Comparison of ENCODE assay signal across 8 cellular contexts in the genomic region with DNA sequence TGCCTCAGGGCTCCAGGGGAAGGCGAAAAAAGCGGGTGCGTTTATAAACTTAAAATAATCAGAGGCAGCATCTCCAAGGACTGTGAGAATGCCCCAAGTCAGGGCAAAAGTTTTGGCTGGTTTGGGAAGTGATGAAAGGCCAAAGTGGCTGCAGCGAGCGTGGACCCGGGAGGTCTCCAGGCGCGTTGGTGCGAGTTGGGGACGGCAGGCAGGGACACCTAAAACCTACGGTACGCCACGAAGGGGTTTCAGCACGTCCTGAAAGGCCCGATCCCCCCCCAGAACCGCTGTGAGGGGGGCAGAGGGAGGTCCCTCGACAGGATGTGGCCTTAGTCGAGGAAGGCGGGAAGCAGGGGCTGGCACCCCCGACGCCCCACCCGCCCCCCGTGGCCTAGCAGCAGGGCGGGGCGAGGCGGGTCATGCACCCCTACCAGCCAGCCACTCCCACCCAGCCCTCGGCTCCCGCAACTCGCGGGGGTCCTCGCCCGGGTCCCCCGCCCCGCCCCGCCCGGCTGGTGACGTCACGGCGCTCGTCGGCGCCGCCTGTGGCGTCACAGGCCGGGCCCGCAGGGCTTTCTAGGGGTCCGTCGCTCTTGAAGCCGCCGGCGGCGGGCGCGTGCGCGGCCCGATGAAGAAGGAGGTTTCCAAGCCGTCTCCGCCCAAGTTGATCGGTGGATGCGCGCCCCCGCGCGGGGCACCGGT. TPM values are rescaled to one million over a fixed set of nuclear protein-coding genes. Genes with fewer than 3 reads are reported as not detected.
A peak's percentile ranks its signal among the peaks of the same experiment; 100 is the strongest.
DNase-seq lines count a peak whose midpoint lies in the region; ATAC-seq, FAIRE-seq and TF ChIP-seq lines count a peak whose summit lies in the region.

A gene with protein sequence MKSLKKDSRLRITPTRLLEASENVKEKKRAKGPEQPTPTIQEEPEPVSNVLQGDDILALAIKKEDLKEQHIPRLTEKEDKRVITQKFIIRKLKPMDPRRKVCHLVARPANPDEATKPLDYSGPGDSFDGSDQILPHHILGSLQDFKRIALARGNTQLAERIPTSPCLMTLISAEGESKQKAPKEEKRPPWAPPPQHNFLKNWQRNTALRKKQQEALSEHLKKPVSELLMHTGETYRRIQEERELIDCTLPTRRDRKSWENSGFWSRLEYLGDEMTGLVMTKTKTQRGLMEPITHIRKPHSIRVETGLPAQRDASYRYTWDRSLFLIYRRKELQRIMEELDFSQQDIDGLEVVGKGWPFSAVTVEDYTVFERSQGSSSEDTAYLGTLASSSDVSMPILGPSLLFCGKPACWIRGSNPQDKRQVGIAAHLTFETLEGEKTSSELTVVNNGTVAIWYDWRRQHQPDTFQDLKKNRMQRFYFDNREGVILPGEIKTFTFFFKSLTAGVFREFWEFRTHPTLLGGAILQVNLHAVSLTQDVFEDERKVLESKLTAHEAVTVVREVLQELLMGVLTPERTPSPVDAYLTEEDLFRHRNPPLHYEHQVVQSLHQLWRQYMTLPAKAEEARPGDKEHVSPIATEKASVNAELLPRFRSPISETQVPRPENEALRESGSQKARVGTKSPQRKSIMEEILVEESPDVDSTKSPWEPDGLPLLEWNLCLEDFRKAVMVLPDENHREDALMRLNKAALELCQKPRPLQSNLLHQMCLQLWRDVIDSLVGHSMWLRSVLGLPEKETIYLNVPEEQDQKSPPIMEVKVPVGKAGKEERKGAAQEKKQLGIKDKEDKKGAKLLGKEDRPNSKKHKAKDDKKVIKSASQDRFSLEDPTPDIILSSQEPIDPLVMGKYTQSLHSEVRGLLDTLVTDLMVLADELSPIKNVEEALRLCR (plus strand): TSS at position 569 of the 702 bp plus-strand sequence. CDS start 236 bp downstream, outside the sequence.

- peak within 1 kb of the TSS; percentile 44 to 51 for H3K9ac ChIP-seq in colonic mucosa (ENCODE audit: low read depth in 2 of 2, low read length in 2 of 2)

- TF ChIP-seq CTCF in colonic mucosa (IDR thresholded peaks at IDR 0.05) (no peak), D721Med (IDR thresholded peaks at IDR 0.05; ENCODE audit: insufficient read depth, missing control alignments) (no peak)

- no peaks in the 10 kb centered on the region for H3K36me3 ChIP-seq in colonic mucosa

- peak within 1 kb of the TSS; percentile 94 for H3K4me3 Mint-ChIP-seq in activated CD4-positive, alpha-beta T cell treated with anti-CD3 and anti-CD28 coated beads, Interleukin-2, amount 10 ng/mL, durations not matched to agents 24 days and 14 days

- ATAC-seq in GM18502 (IDR thresholded peaks at IDR 0.05; ENCODE audit: poor library complexity, unreplicated experiment) (peak; percentile 57), left colon (peak; percentile 63)

- H3K27ac ChIP-seq in colonic mucosa = peak within 1 kb of the TSS; percentile 25

- no peaks in the 10 kb centered on the region for H3K36me3 Mint-ChIP-seq in activated CD4-positive, alpha-beta T cell treated with anti-CD3 and anti-CD28 coated beads, Interleukin-2, amount 10 ng/mL, durations not matched to agents 24 days and 14 days (ENCODE audit: low read depth)

- peak within 1 kb of the TSS; percentile 54 for H3K4me3 ChIP-seq in colonic mucosa

- no peaks in the 10 kb centered on the region for H3K27me3 ChIP-seq in colonic mucosa

- H3K9me3 Mint-ChIP-seq in activated CD4-positive, alpha-beta T cell treated with anti-CD3 and anti-CD28 coated beads, Interleukin-2, amount 10 ng/mL, durations not matched to agents 24 days and 14 days = no peaks in the 10 kb centered on the region

- H3K9me3 ChIP-seq in colonic mucosa = no peaks in the 10 kb centered on the region

- intact Hi-C loops in activated CD4-positive, alpha-beta T cell treated with anti-CD3 and anti-CD28 coated beads, Interleukin-2, amount 10 ng/mL, durations not matched to agents 24 days and 14 days (cut with micrococcal nuclease) = loop anchor here (2.0 kb wide), 1 partner anchor 29 kb away; the partner anchor contains the start of gene RSAD1
- intact Hi-C loops in colonic mucosa (cut with DNase I) (no loop called here), left colon (cut with DNase I, micrococcal nuclease) (no loop called here)

- H3K27me3 Mint-ChIP-seq in activated CD4-positive, alpha-beta T cell treated with anti-CD3 and anti-CD28 coated beads, Interleukin-2, amount 10 ng/mL, durations not matched to agents 24 days and 14 days = no peaks in the 10 kb centered on the region

- H3K4me1 Mint-ChIP-seq in activated CD4-positive, alpha-beta T cell treated with anti-CD3 and anti-CD28 coated beads, Interleukin-2, amount 10 ng/mL, durations not matched to agents 24 days and 14 days = peaks cover 55% of the 10 kb centered on the region

- DNase-seq in NCI-H1105 (lab: John Stamatoyannopoulos, UW) (peak; percentile 49), colonic mucosa (peak; percentile 87), left colon (peak; percentile 84 to 92), D721Med (ENCODE audit: insufficient read length, low spot score) (no peak), COLO829 (ENCODE audit: low spot score) (no peak)
- peak; percentile 95 for DNase-seq in activated CD4-positive, alpha-beta T cell treated with anti-CD3 and anti-CD28 coated beads, Interleukin-2, amount 10 ng/mL, durations not matched to agents 24 days and 14 days
- DNase-seq in stimulated activated CD4-positive, alpha-beta T cell treated with anti-CD3 and anti-CD28 coated beads, Interleukin-1b, Interleukin-23, amount 100 ng/mL, for 24 hours (ENCODE audit: low read depth in 4 of 4, low spot score in 1 of 4) = peak; percentile 33 to 70 (median 57)

- H3K4me1 ChIP-seq in colonic mucosa = no peaks in the 10 kb centered on the region

- H3K27ac Mint-ChIP-seq in activated CD4-positive, alpha-beta T cell treated with anti-CD3 and anti-CD28 coated beads, Interleukin-2, amount 10 ng/mL, durations not matched to agents 24 days and 14 days = peak within 1 kb of the TSS; percentile 91

- no peak for FAIRE-seq in D721Med (lab: Jason Lieb, UNC)

RNA-seq across cellular contexts. Expression of the gene that starts here (rescaled TPM):
- 3.5 TPM in 2 replicates for total RNA-seq in activated CD4-positive, alpha-beta T cell treated with anti-CD3 and anti-CD28 coated beads, Interleukin-2, amount 10 ng/mL, durations not matched to agents 24 days and 14 days
- total RNA-seq in colonic mucosa (1 to 10 TPM in 1 of 2 donors, under 1 TPM in 1; 0.56 to 2.8 TPM), left colon (1 to 10 TPM; 2.1 to 2.8 TPM)

Comparison
In these comparisons a context has a peak if more than half of its experiments do, and no peak if none do; other contexts are left out.
1. DNase-seq: peak in NCI-H1105 (single experiment), activated CD4-positive, alpha-beta T cell treated with anti-CD3 and anti-CD28 coated beads, Interleukin-2, amount 10 ng/mL, durations not matched to agents 24 days and 14 days (single experiment), colonic mucosa (single experiment), left colon (2 of 2) and stimulated activated CD4-positive, alpha-beta T cell treated with anti-CD3 and anti-CD28 coated beads, Interleukin-1b, Interleukin-23, amount 100 ng/mL, for 24 hours (4 of 4); none in D721Med (single experiment) and COLO829 (single experiment).